17 cellular contexts compared by ENCODE assay signal in genomic region chr3:147411777-147412176, GRCh38. TPM values are rescaled to one million over a fixed set of nuclear protein-coding genes. Genes with fewer than 3 reads are reported as not detected.
DNase-seq lines count a peak whose midpoint lies in the region; ATAC-seq and FAIRE-seq lines count a peak whose summit lies in the region.
"Had no signal": no experiment of that assay in that cellular context is flagged by ENCODE, and none has a peak within 500 bp of the region (broad histone marks: within the 10 kb centered on the region; RNA-seq: fewer than 3 reads in every experiment).

No MANE protein-coding gene starts in this region.

- no peak overlapping the region for H2AFZ ChIP-seq in mesenchymal stem cell (ENCODE audit: low read depth, low read length)

- peak overlapping the region; percentile 6 for H3K27ac Mint-ChIP-seq in activated naive CD8-positive, alpha-beta T cell treated with anti-CD3 and anti-CD28 coated beads for 36 hours

- no peak overlapping the region for H3K18ac ChIP-seq in mesenchymal stem cell (ENCODE audit: low read depth in 1 of 2, low read length in 2 of 2)

- H3K23ac ChIP-seq in mesenchymal stem cell (ENCODE audit: low read length in 2 of 2), result no peak overlapping the region

- H3K27me3 Mint-ChIP-seq in activated naive CD8-positive, alpha-beta T cell treated with anti-CD3 and anti-CD28 coated beads for 36 hours, result peaks cover 96% of the 10 kb centered on the region

- H2BK12ac ChIP-seq in mesenchymal stem cell (ENCODE audit: low read length in 2 of 2), result no peak overlapping the region

- no peak overlapping the region for H2BK120ac ChIP-seq in mesenchymal stem cell (ENCODE audit: low read depth, low read length)

- H3K79me1 ChIP-seq in mesenchymal stem cell (replicated peaks; ENCODE audit: low read length, poor library complexity, severe bottlenecking), result no peaks in the 10 kb centered on the region

- intact Hi-C loops in right cardiac atrium (cut with DNase I), result no loop called here
- intact Hi-C loops in cardiac septum (cut with DNase I), result no loop called here

- H3K27me3 ChIP-seq in right cardiac atrium (ENCODE audit: control insufficient read depth, insufficient read depth) (peaks cover 6% of the 10 kb centered on the region), mesenchymal stem cell (ENCODE audit: control insufficient read depth in 1 of 2, insufficient read depth in 1 of 2, low read length in 2 of 2) (peaks cover 0 to 97% of the 10 kb centered on the region in 2 experiments)

- no peak overlapping the region for H2AK5ac ChIP-seq in mesenchymal stem cell (ENCODE audit: low read length, severe bottlenecking)

- peaks cover 31% of the 10 kb centered on the region for H3K4me1 Mint-ChIP-seq in activated naive CD8-positive, alpha-beta T cell treated with anti-CD3 and anti-CD28 coated beads for 36 hours

- no peak overlapping the region for H4K91ac ChIP-seq in mesenchymal stem cell (ENCODE audit: low read length)

- H3K14ac ChIP-seq in mesenchymal stem cell (ENCODE audit: low read length in 2 of 2), result no peak overlapping the region

- H3K27ac ChIP-seq in right cardiac atrium (ENCODE audit: low read length) (no peak overlapping the region), mesenchymal stem cell (ENCODE audit: low read length, poor library complexity, severe bottlenecking) (peak overlapping the region; percentile 50)
- H3K27ac ChIP-seq: BLaER1 treated with 17β-estradiol and CSF1 and Interleukin-3, amounts not matched to agents 10 nM and 100 nM; breast epithelium; esophagus muscularis mucosa had no signal

- no peak for FAIRE-seq in GM19239 (lab: Jason Lieb, UNC)

- peaks cover 34% of the 10 kb centered on the region for H3K36me3 Mint-ChIP-seq in activated naive CD8-positive, alpha-beta T cell treated with anti-CD3 and anti-CD28 coated beads for 36 hours
- H3K36me3 Mint-ChIP-seq: T-cell had no signal

- H3K4me1 ChIP-seq in right cardiac atrium (ENCODE audit: control insufficient read depth, insufficient read depth, low read length) (peaks cover 11% of the 10 kb centered on the region), mesenchymal stem cell (ENCODE audit: control insufficient read depth, insufficient read depth, low read depth, low read length) (peaks cover 4% of the 10 kb centered on the region)

- H3K4ac ChIP-seq in mesenchymal stem cell (ENCODE audit: low read depth in 1 of 2, low read length in 2 of 2), result no peak overlapping the region

- peak overlapping the region; percentile 57 for H3K9ac ChIP-seq in mesenchymal stem cell (ENCODE audit: low read length)
- H3K9ac ChIP-seq: BLaER1 treated with 17β-estradiol and CSF1 and Interleukin-3, amounts not matched to agents 10 nM and 100 nM had no signal

- H4K8ac ChIP-seq in mesenchymal stem cell (ENCODE audit: low read length), result no peak overlapping the region

- 10% methylated on average over 17 of the region's 17 CpGs for WGBS in right cardiac atrium
- WGBS in mesenchymal stem cell, result 6% methylated on average over 14 of the region's 17 CpGs

- peak overlapping the region; percentile 45 for H3K4me3 Mint-ChIP-seq in activated naive CD8-positive, alpha-beta T cell treated with anti-CD3 and anti-CD28 coated beads for 36 hours

- H2BK15ac ChIP-seq in mesenchymal stem cell (ENCODE audit: low read depth, poor library complexity, severe bottlenecking), result no peak overlapping the region

- H3K9me3 Mint-ChIP-seq in activated naive CD8-positive, alpha-beta T cell treated with anti-CD3 and anti-CD28 coated beads for 36 hours, result peaks cover 34% of the 10 kb centered on the region

- no peak overlapping the region for H2BK5ac ChIP-seq in mesenchymal stem cell (ENCODE audit: low read depth, low read length, poor library complexity, severe bottlenecking)

- peaks cover 0 to 19% of the 10 kb centered on the region in 2 experiments for H3K36me3 ChIP-seq in mesenchymal stem cell (ENCODE audit: control insufficient read depth in 1 of 2, insufficient read depth in 2 of 2, low read depth in 1 of 2, low read length in 2 of 2)
- H3K36me3 ChIP-seq: BLaER1 treated with 17β-estradiol and CSF1 and Interleukin-3, amounts not matched to agents 10 nM and 100 nM; breast epithelium; esophagus muscularis mucosa had no signal

- peaks cover 2% of the 10 kb centered on the region for H3K9me3 ChIP-seq in right cardiac atrium (ENCODE audit: control insufficient read depth, low read length)
- H3K9me3 ChIP-seq in mesenchymal stem cell (ENCODE audit: control insufficient read depth, low read length), result peaks cover 2% of the 10 kb centered on the region
- H3K9me3 ChIP-seq: mucosa of descending colon had no signal

- H3K4me3 ChIP-seq in right cardiac atrium (ENCODE audit: low read length), result peak overlapping the region; percentile 18
- peak overlapping the region in 1 of 2 experiments; percentile 56 for H3K4me3 ChIP-seq in mesenchymal stem cell (ENCODE audit: insufficient read depth in 1 of 2, low read depth in 1 of 2, low read length in 2 of 2)
- H3K4me3 ChIP-seq: mucosa of descending colon had no signal

- ATAC-seq in right cardiac atrium, result no peak
- ATAC-seq in activated CD4-positive, CD25-positive, alpha-beta regulatory T cell treated with anti-CD3 and anti-CD28 coated beads, Interleukin-2, amount 50 U/mL, for 24 hours, result no peak
- ATAC-seq: mucosa of descending colon, T-cell had no signal

- DNase-seq in right cardiac atrium (no peak), cardiac septum (ENCODE audit: low spot score) (no peak), mesenchymal stem cell (no peak), NOMO-1 (lab: John Stamatoyannopoulos, UW; ENCODE audit: unreplicated experiment in 2 of 2) (no peak), cerebellum (ENCODE audit: low spot score) (no peak), GM19239 (ENCODE audit: insufficient read length, low spot score) (no peak)
- no peak for DNase-seq in activated naive CD8-positive, alpha-beta T cell treated with anti-CD3 and anti-CD28 coated beads for 36 hours
- DNase-seq: GF-D8; Kasumi-1; mucosa of descending colon; stimulated activated CD4-positive, alpha-beta T cell treated with anti-CD3 and anti-CD28 coated beads, Interleukin-12 subunit alpha, Interleukin-12 subunit beta, amount 100 ng/mL, for 4 hours; stimulated activated CD8-positive, alpha-beta memory T cell treated with anti-CD3 and anti-CD28 coated beads, Interleukin-4, amount 100 ng/mL, for 48 hours; T-cell had no signal

- H3K4me2 ChIP-seq in mesenchymal stem cell (ENCODE audit: low read length, poor library complexity, severe bottlenecking), result peak overlapping the region; percentile 65

RNA-seq across cellular contexts. Expression of gene ZIC1, which starts 2.6 kb away (rescaled TPM):
- total RNA-seq in right cardiac atrium (under 1 TPM in 1 of 4 donors, not detected in 3; 0.95 TPM), cardiac septum (not detected), cerebellum (662 TPM)
- not detected for polyA plus RNA-seq in right cardiac atrium
- total RNA-seq in activated naive CD8-positive, alpha-beta T cell treated with anti-CD3 and anti-CD28 coated beads for 36 hours, result not detected
- polyA plus RNA-seq in mesenchymal stem cell (2013, experiment 1 of 2), result 0.17 TPM
- polyA plus RNA-seq in mesenchymal stem cell (2013, experiment 2 of 2), result 0.14 TPM
- total RNA-seq: esophagus muscularis mucosa, T-cell had no signal

RNA-seq across cellular contexts. Expression of gene ZIC4, which starts 5.4 kb away (rescaled TPM):
- total RNA-seq in right cardiac atrium (not detected), cardiac septum (not detected), cerebellum (122 TPM)
- not detected for polyA plus RNA-seq in right cardiac atrium
- total RNA-seq in activated naive CD8-positive, alpha-beta T cell treated with anti-CD3 and anti-CD28 coated beads for 36 hours, result not detected
- polyA plus RNA-seq in mesenchymal stem cell (2013, experiment 1 of 2), result not detected
- polyA plus RNA-seq in mesenchymal stem cell (2013, experiment 2 of 2), result not detected
- total RNA-seq: esophagus muscularis mucosa, mucosa of descending colon, T-cell had no signal

Comparison
In these comparisons a context has a peak if more than half of its experiments do, and no peak if none do; other contexts are left out.
1. RNA of gene ZIC1, which starts 2.6 kb away (total RNA-seq): 662 TPM in cerebellum (single experiment); not detected in cardiac septum (single experiment), 0.95 TPM in right cardiac atrium and not detected in activated naive CD8-positive, alpha-beta T cell treated with anti-CD3 and anti-CD28 coated beads for 36 hours; every median in the first group is over 100 times any median in the second.
2. RNA of gene ZIC4, which starts 5.4 kb away (total RNA-seq): 122 TPM in cerebellum (single experiment); not detected in right cardiac atrium, not detected in cardiac septum (single experiment) and not detected in activated naive CD8-positive, alpha-beta T cell treated with anti-CD3 and anti-CD28 coated beads for 36 hours; every median in the first group is over 100 times any median in the second.